Comparison of ENCODE assay signal across 7 cellular contexts in genomic region chr1:162941024-162941423, GRCh38.
"Had no signal": no experiment of that assay in that cellular context is flagged by ENCODE, and none has a peak within 500 bp of the region (broad histone marks: within the 10 kb centered on the region; RNA-seq: fewer than 3 reads in every experiment).

No MANE protein-coding gene starts in this region.

- H3K9ac ChIP-seq: KMS-11 had no signal

- H3K4me2 ChIP-seq: KMS-11 had no signal

- H3K27ac ChIP-seq: HL-60, KMS-11 had no signal

- FAIRE-seq: HTR-8/SVneo had no signal

- DNase-seq: IMR-90, Karpas-422, KBM-7, KG1 had no signal
